ENCODE assay signal across 9 cellular contexts in the genomic region with DNA sequence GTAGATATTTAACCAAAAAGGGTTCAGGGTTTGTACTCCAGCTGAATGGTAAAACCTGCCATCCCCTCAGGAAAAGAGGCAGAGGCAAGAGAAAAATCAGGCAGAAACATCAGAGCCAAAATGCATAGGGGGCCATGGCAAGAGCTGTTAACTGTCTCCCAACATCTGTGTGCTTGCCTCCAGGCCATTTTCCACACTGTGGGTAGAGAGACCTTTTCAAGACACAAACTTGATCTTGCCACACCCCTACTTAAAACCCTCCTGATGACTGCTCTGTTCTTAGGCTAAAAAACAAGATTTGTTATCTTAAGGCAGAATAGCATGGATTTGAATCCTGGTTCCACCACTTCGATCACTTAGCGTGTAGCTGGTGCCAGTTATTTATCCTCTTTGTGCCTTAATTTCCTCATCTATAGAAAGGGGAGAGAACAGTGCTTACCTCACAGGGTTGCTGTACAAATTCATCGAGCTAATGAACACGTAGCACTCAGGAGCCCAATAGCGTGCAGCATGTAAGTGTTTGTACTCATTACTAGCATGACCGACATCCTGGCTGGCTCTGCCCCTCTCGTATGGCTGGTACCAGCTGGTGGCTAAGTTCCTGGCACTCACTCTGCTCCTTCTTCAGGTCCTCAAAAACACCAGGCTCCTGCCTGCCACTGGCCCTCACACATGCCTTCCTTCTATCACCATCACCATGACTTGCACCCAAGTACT. TPM values are rescaled to one million over a fixed set of nuclear protein-coding genes. Genes with fewer than 3 reads are reported as not detected.
A peak's percentile ranks its signal among the peaks of the same experiment; 100 is the strongest.
DNase-seq lines count a peak whose midpoint lies in the region; TF ChIP-seq lines count a peak whose summit lies in the region.
"Had no signal": no experiment of that assay in that cellular context is flagged by ENCODE, and none has a peak within 500 bp of the region (broad histone marks: within the 10 kb centered on the region; RNA-seq: fewer than 3 reads in every experiment).

No MANE protein-coding gene starts in this region.

- CTCF ChIA-PET in PC-9 (lab: Charles Lee): interaction anchor here (0.5 kb wide), 1 partner anchor 522 kb away, joined by 3 read pairs; no protein-coding TSS in a partner anchor

- 84% methylated on average over 7 of the region's 7 CpGs for WGBS in smooth muscle cell (ENCODE audit: low lambda C conversion rate)

- H3K9me3 Mint-ChIP-seq in endothelial cell (ENCODE audit: unreplicated experiment): no peaks in the 10 kb centered on the region

- no peaks in the 10 kb centered on the region for H3K9me3 ChIP-seq in smooth muscle cell (replicated peaks; ENCODE audit: low read depth)
- no peaks in the 10 kb centered on the region for H3K9me3 ChIP-seq in PC-9 (ENCODE audit: insufficient read depth, low read depth)

- TF ChIP-seq CTCF in endothelial cell (IDR thresholded peaks at IDR 0.05; ENCODE audit: unreplicated experiment): no peak
- TF ChIP-seq CTCF in smooth muscle cell (IDR thresholded peaks at IDR 0.05; ENCODE audit: borderline replicate concordance, insufficient read depth, poor library complexity, severe bottlenecking): no peak
- no peak for TF ChIP-seq CTCF in PC-9 (conservative IDR thresholded peaks at IDR 0.05)

- H3K27ac Mint-ChIP-seq in endothelial cell (ENCODE audit: unreplicated experiment): peak overlapping the region; percentile 8

- H3K36me3 Mint-ChIP-seq in endothelial cell (ENCODE audit: low read depth, unreplicated experiment): no peaks in the 10 kb centered on the region

- H3K4me3 ChIP-seq in smooth muscle cell (no peak overlapping the region), PC-9 (no peak overlapping the region)

- DNase-seq in NCI-H2107 (lab: John Stamatoyannopoulos, UW) (peak; percentile 31), NCI-H2107 treated with DMSO at 0.1 percent for 48 hours (lab: John Stamatoyannopoulos, UW; ENCODE audit: unreplicated experiment) (no peak), NCI-H510A treated with DMSO at 0.1 percent for 48 hours (lab: John Stamatoyannopoulos, UW) (peak; percentile 92), endothelial cell (ENCODE audit: low spot score) (no peak), smooth muscle cell (lab: John Stamatoyannopoulos, UW; ENCODE audit: unreplicated experiment) (no peak), GOT3 (lab: John Stamatoyannopoulos, UW) (no peak), PC-9 (no peak), RPMI8226 (no peak)

- H3K27me3 ChIP-seq in smooth muscle cell (ENCODE audit: low read depth) (no peaks in the 10 kb centered on the region), PC-9 (ENCODE audit: insufficient read depth, low read depth) (no peaks in the 10 kb centered on the region)

- H3K27me3 Mint-ChIP-seq in endothelial cell (ENCODE audit: unreplicated experiment): no peaks in the 10 kb centered on the region

- no peak overlapping the region for H3K4me2 ChIP-seq in smooth muscle cell
- H3K4me2 ChIP-seq in PC-9: no peak overlapping the region

- H4K20me1 ChIP-seq in smooth muscle cell (ENCODE audit: low read depth) (peaks cover 100% of the 10 kb centered on the region), PC-9 (ENCODE audit: insufficient read depth) (0 out of 2 replicates have a peak, but pooled peaks cover 4% of the 10 kb centered on the region)

- H3K9ac ChIP-seq in smooth muscle cell (ENCODE audit: low read depth): no peak overlapping the region

- intact Hi-C loops in PC-9 (cut with micrococcal nuclease; ENCODE audit: unreplicated experiment): no loop called here

- H3K4me3 Mint-ChIP-seq in endothelial cell (ENCODE audit: unreplicated experiment): peak overlapping the region; percentile 19

- H3K79me2 ChIP-seq in smooth muscle cell (ENCODE audit: low read depth) (peaks cover 87% of the 10 kb centered on the region), PC-9 (ENCODE audit: low read depth) (peaks cover 47% of the 10 kb centered on the region)

- POLR2A ChIA-PET in PC-9 (lab: Charles Lee; ENCODE audit: unreplicated experiment): no interaction called here

- H3K36me3 ChIP-seq in smooth muscle cell (ENCODE audit: low read depth): no peaks in the 10 kb centered on the region
- no peaks in the 10 kb centered on the region for H3K36me3 ChIP-seq in PC-9 (ENCODE audit: low read depth)

- H3K4me1 ChIP-seq in smooth muscle cell (ENCODE audit: low read depth): peaks cover 16% of the 10 kb centered on the region
- H3K4me1 ChIP-seq in PC-9 (replicated peaks; ENCODE audit: insufficient read depth): no peaks in the 10 kb centered on the region

- peak overlapping the region; percentile 52 for H3K27ac ChIP-seq in smooth muscle cell (ENCODE audit: low read depth)
- H3K27ac ChIP-seq in PC-9: no peak overlapping the region
- H3K27ac ChIP-seq: HL-60 had no signal

- H3K4me1 Mint-ChIP-seq in endothelial cell (ENCODE audit: unreplicated experiment): peaks cover 23% of the 10 kb centered on the region

- H3F3A ChIP-seq in smooth muscle cell (ENCODE audit: low read depth): peaks cover 15% of the 10 kb centered on the region
- H3F3A ChIP-seq in PC-9 (ENCODE audit: insufficient read depth, low read depth): peaks cover 7% of the 10 kb centered on the region

- BruUV-seq in PC-9 (replicated peaks; lab: Mats Ljungman, UMichigan): no TSS peak

- no peaks in the 10 kb centered on the region for H3K9me2 ChIP-seq in PC-9 (ENCODE audit: insufficient read depth)

- no peak overlapping the region for H2AFZ ChIP-seq in smooth muscle cell (ENCODE audit: low read depth)
- H2AFZ ChIP-seq in PC-9: no peak overlapping the region

RNA-seq across cellular contexts. Expression of a gene that starts 25.8 kb away (rescaled TPM):
- total RNA-seq in endothelial cell (ENCODE audit: unreplicated experiment): 160 TPM
- 85.6 and 97.7 TPM in 2 replicates for total RNA-seq in smooth muscle cell
- 87.7 and 112 TPM in 2 replicates for polyA plus RNA-seq in smooth muscle cell
- 65.2 and 74.6 TPM in 2 replicates for total RNA-seq in PC-9 (2021)

Comparison
In these comparisons a context has a peak if more than half of its experiments do, and no peak if none do; other contexts are left out.
1. DNase-seq: peak in NCI-H2107 (single experiment) and NCI-H510A treated with DMSO at 0.1 percent for 48 hours (single experiment); none in NCI-H2107 treated with DMSO at 0.1 percent for 48 hours (single experiment), endothelial cell (single experiment), smooth muscle cell (single experiment), GOT3 (single experiment), PC-9 (0 of 2) and RPMI8226 (single experiment).